ENCODE assay signal across 27 cellular contexts in the genomic region with DNA sequence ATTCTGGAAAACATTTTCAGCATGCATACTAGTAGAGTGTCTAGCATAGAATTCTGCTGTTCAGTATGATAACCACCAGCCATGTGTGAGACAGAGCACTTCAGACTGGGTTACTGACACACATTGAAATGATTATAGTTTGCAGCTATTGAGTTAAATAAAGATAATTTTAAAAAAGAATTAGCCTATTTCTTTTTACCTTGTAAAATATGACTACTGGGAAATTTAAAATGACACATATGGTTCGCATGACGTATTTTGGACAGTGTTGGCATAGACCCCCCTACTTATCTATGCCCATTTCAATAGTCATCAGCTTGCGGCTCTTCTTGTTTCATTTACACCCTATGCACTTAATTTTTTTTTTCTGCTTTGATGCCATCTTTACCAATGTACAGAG. TPM values are rescaled to one million over a fixed set of nuclear protein-coding genes. Genes with fewer than 3 reads are reported as not detected.
"Had no signal": no experiment of that assay in that cellular context is flagged by ENCODE, and none has a peak within 500 bp of the region (broad histone marks: within the 10 kb centered on the region; RNA-seq: fewer than 3 reads in every experiment).

No MANE protein-coding gene starts in this region.

- H3K27ac Mint-ChIP-seq: dendritic cell treated with granulocyte-macrophage colony-stimulating factor and Interleukin-4, amounts not matched to agents 40 ng/mL and 50 ng/mL, for 4 days; effector memory CD8-positive, alpha-beta T cell; endodermal cell; mesothelial cell of epicardium had no signal

- H3K27ac ChIP-seq: colonic mucosa, epithelial cell of prostate, esophagus muscularis mucosa, gastrocnemius medialis, heart right ventricle, left lung, lower lobe of right lung had no signal

- H3K9me3 Mint-ChIP-seq: effector memory CD8-positive, alpha-beta T cell; endodermal cell had no signal

- H3K36me3 ChIP-seq: colonic mucosa, esophagus muscularis mucosa, gastrocnemius medialis, heart right ventricle, left lung, lower lobe of right lung had no signal

- H3K36me3 Mint-ChIP-seq: mesothelial cell of epicardium had no signal

- H3K4me3 Mint-ChIP-seq: dendritic cell treated with granulocyte-macrophage colony-stimulating factor and Interleukin-4, amounts not matched to agents 40 ng/mL and 50 ng/mL, for 4 days; effector memory CD8-positive, alpha-beta T cell; endodermal cell; mesothelial cell of epicardium had no signal

- DNase-seq: cerebellar nuclear complex; cortex of kidney; effector CD8-positive, alpha-beta T cell; effector memory CD8-positive, alpha-beta T cell; endodermal cell; foreskin fibroblast; foreskin melanocyte; gastrocnemius medialis; glutamatergic neuron; heart right ventricle; hippocampal formation; left cardiac atrium; left lung; left ventricle myocardium superior; lower lobe of right lung; mesenchymal stem cell; mucosa of descending colon had no signal

- FAIRE-seq: endometrium, islet of Langerhans, keratinocyte had no signal

- H3K9me3 ChIP-seq: colonic mucosa, gastrocnemius medialis, mucosa of descending colon had no signal

- H3K4me3 ChIP-seq: colonic mucosa, esophagus muscularis mucosa, gastrocnemius medialis, heart right ventricle, left lung, lower lobe of right lung, mucosa of descending colon had no signal

- ATAC-seq: effector memory CD8-positive, alpha-beta T cell; gastrocnemius medialis; heart right ventricle; left cardiac atrium; left lung; left ventricle myocardium superior; lower lobe of right lung; mucosa of descending colon had no signal

RNA-seq across cellular contexts. Expression of gene SDK2, which starts 4.7 kb away (rescaled TPM):
- total RNA-seq: dermis microvascular lymphatic vessel endothelial cell, lung microvascular endothelial cell had no signal
